ENCODE assay signal across 1 cellular context in genomic region chrX:65595460-65595876, GRCh38.
TF ChIP-seq lines count a peak whose summit lies in the region.

No MANE protein-coding gene starts in this region.

TF ChIP-seq in GM12878, 131 proteins besides CTCF, POLR2A, EP300 and RAD21 (continued from another document and continues in another):
- TF ChIP-seq PRDM15 (CRISPR knock-in tag; IDR thresholded peaks at IDR 0.05) (no peak), NR2F1 (conservative IDR thresholded peaks at IDR 0.05) (no peak), PML (IDR thresholded peaks at IDR 0.05; ENCODE audit: low read length) (0 out of 2 replicates have a peak, but pooled peaks have one; percentile 17), TCF12 (IDR thresholded peaks at IDR 0.05; ENCODE audit: low read depth, low read length) (no peak), HSF1 (IDR thresholded peaks at IDR 0.05; ENCODE audit: low read depth, low read length) (no peak), ZBTB33 (IDR thresholded peaks at IDR 0.05) (peak; percentile 78; the same call in 1 of the 2 replicates), IKZF2 (IDR thresholded peaks at IDR 0.05) (0 out of 4 replicates have a peak, but pooled peaks of 1 of the 2 experiments have one; percentile 12), SUPT20H (IDR thresholded peaks at IDR 0.05; ENCODE audit: borderline replicate concordance, control insufficient read depth, low read depth, low read length) (no peak), DPF2 (IDR thresholded peaks at IDR 0.05) (no peak), ATF3 (IDR thresholded peaks at IDR 0.05; ENCODE audit: borderline replicate concordance, extremely low read depth, low read depth, low read length) (no peak), MYB (IDR thresholded peaks at IDR 0.05; ENCODE audit: borderline replicate concordance, low read depth, low read length) (no peak), NR2C1 (IDR thresholded peaks at IDR 0.05) (no peak), TBL1XR1 (IDR thresholded peaks at IDR 0.05; ENCODE audit: low read depth, low read length) (peak; percentile 18; the same call in 1 of the 2 replicates), SMARCA5 (IDR thresholded peaks at IDR 0.05) (peak; percentile 79; the same call in 1 of the 2 replicates), MEF2A (IDR thresholded peaks at IDR 0.05; ENCODE audit: insufficient read depth, low read depth, low read length) (peak; percentile 65; the same call in 1 of the 2 replicates), BHLHE40 (IDR thresholded peaks at IDR 0.05; ENCODE audit: borderline replicate concordance in 1 of 2, low read depth in 2 of 2, low read length in 1 of 2) (peak; percentile 24 to 50; a peak in 1 of 4 replicates), SKIL (IDR thresholded peaks at IDR 0.05; ENCODE audit: low read depth, poor library complexity, severe bottlenecking) (peak; percentile 43), SMC3 (IDR thresholded peaks at IDR 0.05; ENCODE audit: borderline replicate concordance, low read length) (peak; percentile 96), ZBTB40 (IDR thresholded peaks at IDR 0.05; ENCODE audit: borderline replicate concordance) (no peak), CREB1 (IDR thresholded peaks at IDR 0.05; ENCODE audit: low read depth) (0 out of 2 replicates have a peak, but pooled peaks have one; percentile 37), HDAC2 (IDR thresholded peaks at IDR 0.05) (no peak), RCOR1 (conservative IDR thresholded peaks at IDR 0.05; ENCODE audit: low read depth, low read length) (no peak), RBBP5 (conservative IDR thresholded peaks at IDR 0.05) (no peak), WRNIP1 (IDR thresholded peaks at IDR 0.05; ENCODE audit: borderline replicate concordance, low read depth, low read length) (peak; percentile 94; the same call in 1 of the 2 replicates), CBX3 (IDR thresholded peaks at IDR 0.05; ENCODE audit: borderline replicate concordance, low read depth) (no peak), SREBF2 (IDR thresholded peaks at IDR 0.05; ENCODE audit: low read length) (no peak), NR2C2 (IDR thresholded peaks at IDR 0.05; ENCODE audit: borderline replicate concordance, control insufficient read depth, insufficient read length, low read depth) (no peak), ZNF384 (IDR thresholded peaks at IDR 0.05; ENCODE audit: borderline replicate concordance, low read depth, low read length) (no peak), BMI1 (IDR thresholded peaks at IDR 0.05; ENCODE audit: borderline replicate concordance) (no peak), BCLAF1 (IDR thresholded peaks at IDR 0.05) (no peak), KAT2A (conservative IDR thresholded peaks at IDR 0.05; ENCODE audit: control insufficient read depth, low read depth, low read length) (no peak), SMAD5 (IDR thresholded peaks at IDR 0.05; ENCODE audit: low read depth) (no peak), ATF2 (IDR thresholded peaks at IDR 0.05; ENCODE audit: low read length) (no peak; the same call in 1 of the 2 replicates)
